ENCODE assay signal across 12 cellular contexts in the genomic region with DNA sequence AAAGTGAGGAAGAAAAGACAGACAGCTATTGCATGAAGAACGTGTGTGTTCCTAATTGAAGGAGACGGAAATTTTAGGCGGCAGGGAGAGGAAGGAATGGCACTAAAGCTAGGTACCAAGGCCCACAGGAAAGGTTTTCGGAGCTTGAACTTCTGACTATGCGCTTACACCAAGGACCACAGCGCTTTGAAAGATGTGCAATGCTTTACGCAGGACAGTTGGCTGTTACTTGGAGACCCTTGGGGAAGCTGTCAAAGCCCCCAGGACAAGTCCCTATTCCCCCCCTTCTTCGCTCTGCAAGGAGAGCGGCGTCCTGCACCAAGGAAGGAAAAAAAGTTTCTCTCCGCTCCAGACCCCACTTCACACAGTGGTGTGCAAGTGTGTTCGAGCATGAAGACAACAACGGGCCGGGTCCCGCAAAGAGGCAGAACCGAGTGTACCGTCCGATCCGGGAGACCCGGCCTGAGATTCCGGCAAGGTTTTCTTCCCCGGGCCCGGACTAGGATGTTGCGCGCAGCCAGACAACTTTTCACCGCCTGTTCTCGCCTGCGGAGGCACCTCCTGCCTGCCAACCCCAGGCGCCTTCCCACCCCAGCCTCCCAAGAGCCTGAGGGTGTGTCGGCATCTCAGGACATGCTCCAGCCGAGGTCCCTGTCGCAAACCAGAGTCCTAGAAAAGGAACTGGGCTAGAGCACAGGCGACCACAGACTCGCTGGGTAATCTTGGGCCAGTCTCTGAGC. TPM values are rescaled to one million over a fixed set of nuclear protein-coding genes. Genes with fewer than 3 reads are reported as not detected.
DNase-seq lines count a peak whose midpoint lies in the region; ATAC-seq and TF ChIP-seq lines count a peak whose summit lies in the region.
"Had no signal": no experiment of that assay in that cellular context is flagged by ENCODE, and none has a peak within 500 bp of the region (broad histone marks: within the 10 kb centered on the region; RNA-seq: fewer than 3 reads in every experiment).

No MANE protein-coding gene starts in this region.

- no peaks in the 10 kb centered on the region for H3K36me3 ChIP-seq in mesendoderm (ENCODE audit: control insufficient read depth, insufficient read depth, low read length)
- no peaks in the 10 kb centered on the region for H3K36me3 ChIP-seq in testis (ENCODE audit: low read depth, missing control alignments)

- no peak overlapping the region for H4K8ac ChIP-seq in mesendoderm (ENCODE audit: low read depth, low read length)

- H3K18ac ChIP-seq in mesendoderm (ENCODE audit: low read length): no peak overlapping the region

- ATAC-seq in WTC11 (peak; percentile 21), GM19467 (IDR thresholded peaks at IDR 0.05; ENCODE audit: unreplicated experiment) (no peak)

- in situ Hi-C loops in KBM-7 (cut with MboI; ENCODE audit: low pct_unique_long_range_greater_than_20kb, low sequenced_read_pairs): no loop called here

- H3K27ac ChIP-seq in mesendoderm (ENCODE audit: low read depth, low read length) (no peak overlapping the region), testis (no peak overlapping the region)
- H3K27ac ChIP-seq: epithelial cell of prostate had no signal

- peak overlapping the region; percentile 81 for H3K4me3 Mint-ChIP-seq in WTC11
- H3K4me3 Mint-ChIP-seq: stimulated activated memory B cell treated with anti-CD40 and anti-IgM and Interleukin-4, amounts not matched to agents 10 μg/mL and 1 μg/mL and 100 μg/mL, for 72 hours had no signal

- H2AK5ac ChIP-seq in mesendoderm (ENCODE audit: low read length): no peak overlapping the region

- H3K4me1 Mint-ChIP-seq in WTC11: peaks cover 47% of the 10 kb centered on the region
- H3K4me1 Mint-ChIP-seq: stimulated activated memory B cell treated with anti-CD40 and anti-IgM and Interleukin-4, amounts not matched to agents 10 μg/mL and 1 μg/mL and 100 μg/mL, for 72 hours had no signal

- no peak for TF ChIP-seq POLR2A in testis (IDR thresholded peaks at IDR 0.05)

- peaks cover 6% of the 10 kb centered on the region for H3K9me3 Mint-ChIP-seq in WTC11
- H3K9me3 Mint-ChIP-seq: activated T-helper 2 cell treated with anti-CD3 and anti-CD28 coated beads, Interferon-gamma antibody, Interleukin-2, Interleukin-4, amounts not matched to agents 10 μg/mL and 5 μg/mL and 100 μg/mL, durations not matched to agents 14 hours and 24 hours and 36 hours; stimulated activated memory B cell treated with anti-CD40 and anti-IgM and Interleukin-4, amounts not matched to agents 10 μg/mL and 1 μg/mL and 100 μg/mL, for 72 hours had no signal

- H3K27me3 ChIP-seq in mesendoderm (ENCODE audit: insufficient read depth, low read length, poor library complexity) (no peaks in the 10 kb centered on the region), testis (no peaks in the 10 kb centered on the region)

- intact Hi-C loops in testis (cut with DNase I; ENCODE audit: low total_unique reads): no loop called here

- no peaks in the 10 kb centered on the region for H3K9me3 ChIP-seq in testis

- CTCF ChIA-PET in WTC11 (lab: Charles Lee): interaction anchor here (0.5 to 2.9 kb wide), 6 partner anchors 61 to 330 kb away, joined by 3 to 36 read pairs (median 3); no protein-coding TSS in a partner anchor

- TF ChIP-seq CTCF in WTC11 (IDR thresholded peaks at IDR 0.05) (no peak), fibroblast of the aortic adventitia (IDR thresholded peaks at IDR 0.05; ENCODE audit: insufficient read depth, low read length) (no peak), testis (IDR thresholded peaks at IDR 0.05) (no peak)

- H2BK5ac ChIP-seq in mesendoderm (ENCODE audit: low read length): no peak overlapping the region

- H2BK120ac ChIP-seq in mesendoderm (ENCODE audit: low read depth, low read length): no peak overlapping the region

- no peaks in the 10 kb centered on the region for H3K79me1 ChIP-seq in mesendoderm (ENCODE audit: low read length)

- H3K27ac Mint-ChIP-seq in WTC11: 0 out of 2 replicates have a peak overlapping the region, but pooled peaks have one; percentile 62
- H3K27ac Mint-ChIP-seq: activated T-helper 2 cell treated with anti-CD3 and anti-CD28 coated beads, Interferon-gamma antibody, Interleukin-2, Interleukin-4, amounts not matched to agents 10 μg/mL and 5 μg/mL and 100 μg/mL, durations not matched to agents 14 hours and 24 hours and 36 hours; stimulated activated memory B cell treated with anti-CD40 and anti-IgM and Interleukin-4, amounts not matched to agents 10 μg/mL and 1 μg/mL and 100 μg/mL, for 72 hours had no signal

- peaks cover 7% of the 10 kb centered on the region; the same call in 1 of the 2 replicates for H3K27me3 Mint-ChIP-seq in WTC11 (ENCODE audit: low read depth)

- H3K4me2 ChIP-seq in mesendoderm (ENCODE audit: low read length): peak overlapping the region; percentile 78

- no peak overlapping the region for H2BK15ac ChIP-seq in mesendoderm (replicated peaks; ENCODE audit: low read depth)

- H3K23ac ChIP-seq in mesendoderm (ENCODE audit: low read length): no peak overlapping the region

- peak overlapping the region; percentile 89 for H3K56ac ChIP-seq in mesendoderm (ENCODE audit: low read length)

- POLR2A ChIA-PET in WTC11 (lab: Charles Lee): no interaction called here

- no peaks in the 10 kb centered on the region for H3K4me1 ChIP-seq in mesendoderm (ENCODE audit: control insufficient read depth, low read depth, low read length)
- no peaks in the 10 kb centered on the region for H3K4me1 ChIP-seq in testis

- DNase-seq in WTC11 (ENCODE audit: low spot score) (peak; percentile 35), fibroblast of the aortic adventitia (ENCODE audit: low read depth) (peak; percentile 46), mesendoderm (peak; percentile 65), testis (peak; percentile 16), mesenteric fat pad (ENCODE audit: low spot score) (no peak), KBM-7 (no peak)
- DNase-seq in activated naive CD4-positive, alpha-beta T cell (lab: John Stamatoyannopoulos, UW): no peak
- DNase-seq: Kasumi-1 had no signal

- peaks cover 23% of the 10 kb centered on the region for H3K36me3 Mint-ChIP-seq in WTC11
- H3K36me3 Mint-ChIP-seq: stimulated activated memory B cell treated with anti-CD40 and anti-IgM and Interleukin-4, amounts not matched to agents 10 μg/mL and 1 μg/mL and 100 μg/mL, for 72 hours had no signal

- H3K9ac ChIP-seq in mesendoderm (ENCODE audit: low read length): peak overlapping the region; percentile 89

- H3K79me2 ChIP-seq in mesendoderm (ENCODE audit: control insufficient read depth, insufficient read depth, low read length): peaks cover 40% of the 10 kb centered on the region

- H3K4ac ChIP-seq in mesendoderm (ENCODE audit: low read depth, low read length): no peak overlapping the region

- peak overlapping the region; percentile 80 for H3K4me3 ChIP-seq in fibroblast of the aortic adventitia (ENCODE audit: low read depth, low read length)
- H3K4me3 ChIP-seq in mesendoderm (ENCODE audit: low read length): peak overlapping the region; percentile 57
- H3K4me3 ChIP-seq in testis: peak overlapping the region; percentile 51 to 64

- WGBS in mesendoderm (ENCODE audit: extremely low coverage, insufficient coverage, low lambda C conversion rate): no CpG with 5 or more reads among the region's 34 CpGs
- WGBS in testis, 2 donors: 14 to 19% methylated on average over 16 to 34 of the region's 34 CpGs

- H4K5ac ChIP-seq in mesendoderm (ENCODE audit: low read length): no peak overlapping the region

TF ChIP-seq in WTC11, 78 proteins besides CTCF, POLR2A, EP300 and RAD21:
- TF ChIP-seq NR1H2 (CRISPR knock-in tag; IDR thresholded peaks at IDR 0.05): no peak
- TF ChIP-seq, protein P1, sequence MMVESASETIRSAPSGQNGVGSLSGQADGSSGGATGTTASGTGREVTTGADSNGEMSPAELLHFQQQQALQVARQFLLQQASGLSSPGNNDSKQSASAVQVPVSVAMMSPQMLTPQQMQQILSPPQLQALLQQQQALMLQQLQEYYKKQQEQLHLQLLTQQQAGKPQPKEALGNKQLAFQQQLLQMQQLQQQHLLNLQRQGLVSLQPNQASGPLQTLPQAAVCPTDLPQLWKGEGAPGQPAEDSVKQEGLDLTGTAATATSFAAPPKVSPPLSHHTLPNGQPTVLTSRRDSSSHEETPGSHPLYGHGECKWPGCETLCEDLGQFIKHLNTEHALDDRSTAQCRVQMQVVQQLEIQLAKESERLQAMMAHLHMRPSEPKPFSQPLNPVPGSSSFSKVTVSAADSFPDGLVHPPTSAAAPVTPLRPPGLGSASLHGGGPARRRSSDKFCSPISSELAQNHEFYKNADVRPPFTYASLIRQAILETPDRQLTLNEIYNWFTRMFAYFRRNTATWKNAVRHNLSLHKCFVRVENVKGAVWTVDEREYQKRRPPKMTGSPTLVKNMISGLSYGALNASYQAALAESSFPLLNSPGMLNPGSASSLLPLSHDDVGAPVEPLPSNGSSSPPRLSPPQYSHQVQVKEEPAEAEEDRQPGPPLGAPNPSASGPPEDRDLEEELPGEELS (CRISPR knock-in tag; IDR thresholded peaks at IDR 0.05): peak; percentile 42; the same call in 1 of the 2 replicates
- 0 out of 2 replicates have a peak, but pooled peaks have one; percentile 43 for TF ChIP-seq SMAD3 (CRISPR knock-in tag; IDR thresholded peaks at IDR 0.05; ENCODE audit: borderline replicate concordance)

RNA-seq across cellular contexts. Expression of a gene that starts 0.9 kb away (rescaled TPM):
- total RNA-seq in WTC11 (2021) (80.8 to 88.7 TPM (median 87.2 TPM) in 3 replicates), fibroblast of the aortic adventitia (ENCODE audit: low replicate concordance) (2.5 and 10.9 TPM in 2 replicates), testis (1 to 10 TPM; 6.8 to 7.9 TPM), mesenteric fat pad (37.4 TPM)
- 39.2 TPM for polyA plus RNA-seq in mesendoderm (2013, experiment 1 of 2)
- 38.7 TPM for polyA plus RNA-seq in mesendoderm (2013, experiment 2 of 2)
- polyA plus RNA-seq in testis (ENCODE audit: insufficient read depth, low read depth, low replicate concordance): 8.3 TPM
- total RNA-seq: activated T-helper 2 cell treated with anti-CD3 and anti-CD28 coated beads, Interferon-gamma antibody, Interleukin-2, Interleukin-4, amounts not matched to agents 10 μg/mL and 5 μg/mL and 100 μg/mL, durations not matched to agents 14 hours and 24 hours and 36 hours had no signal

Comparison
In these comparisons a context has a peak if more than half of its experiments do, and no peak if none do; other contexts are left out.
1. DNase-seq: peak in WTC11 (single experiment), fibroblast of the aortic adventitia (single experiment), mesendoderm (single experiment) and testis (single experiment); none in mesenteric fat pad (single experiment), activated naive CD4-positive, alpha-beta T cell (0 of 4) and KBM-7 (single experiment).
2. Peak in every context shown above with its lines, with median percentiles within 50 percentile points of each other: H3K4me3 ChIP-seq.